ENCODE assay signal across 13 cellular contexts in genomic region chr3:194908972-194909371, GRCh38.
"Had no signal": no experiment of that assay in that cellular context is flagged by ENCODE, and none has a peak within 500 bp of the region (broad histone marks: within the 10 kb centered on the region; RNA-seq: fewer than 3 reads in every experiment).

No MANE protein-coding gene starts in this region.

- ATAC-seq: activated T-cell treated with anti-CD3 and anti-CD28 coated beads, Interleukin-2, amount 50 U/mL, for 72 hours; lower lobe of right lung; natural killer cell treated with Interleukin-12 subunit alpha and Interleukin-12 subunit beta and Interleukin-15 and Interleukin-18, amount 100 ng/mL, for 72 hours; stimulated activated naive CD8-positive, alpha-beta T cell treated with anti-CD3 and anti-CD28 coated beads, Interleukin-15, Interleukin-2, amounts not matched to agents 100 U/mL and 50 U/mL, for 24 hours had no signal

- H3K4me1 ChIP-seq: ascending aorta, lower lobe of right lung, tibial artery had no signal

- DNase-seq: activated CD4-positive, alpha-beta T cell treated with anti-CD3 and anti-CD28 coated beads, Interleukin-2, amount 50 U/mL, for 4 hours; activated effector memory CD4-positive, alpha-beta T cell treated with anti-CD3 and anti-CD28 coated beads, Interleukin-2, amount 50 U/mL, for 16 hours; activated T-cell treated with anti-CD3 and anti-CD28 coated beads, Interleukin-2, amount 50 U/mL, for 72 hours; cerebellar nuclear complex; lower lobe of right lung; stimulated activated CD4-positive, alpha-beta T cell treated with anti-CD3 and anti-CD28 coated beads, Interleukin-2, amount 100 ng/mL, for 24 hours; stimulated activated naive CD8-positive, alpha-beta T cell treated with anti-CD3 and anti-CD28 coated beads, Interleukin-15, Interleukin-2, amounts not matched to agents 100 U/mL and 50 U/mL, for 24 hours; substantia nigra; tibial artery had no signal

- H3K27me3 ChIP-seq: ascending aorta had no signal

- H3K9me3 ChIP-seq: ascending aorta, lower lobe of right lung, tibial artery had no signal

- H3K4me3 ChIP-seq: ascending aorta, lower lobe of right lung, tibial artery had no signal

- H3K4me3 Mint-ChIP-seq: activated naive CD4-positive, alpha-beta T cell treated with anti-CD3 and anti-CD28 coated beads, Interleukin-2, amount 50 U/mL, for 24 hours; activated T-cell treated with anti-CD3 and anti-CD28 coated beads, Interleukin-2, amount 50 U/mL, for 72 hours; natural killer cell treated with Interleukin-12 subunit alpha and Interleukin-12 subunit beta and Interleukin-15 and Interleukin-18, amount 100 ng/mL, for 72 hours; T-helper 2 cell treated with Interferon-gamma antibody and Interleukin-4, amounts not matched to agents 5 μg/mL and 100 μg/mL, for 36 hours had no signal

- H3K36me3 Mint-ChIP-seq: activated naive CD4-positive, alpha-beta T cell treated with anti-CD3 and anti-CD28 coated beads, Interleukin-2, amount 50 U/mL, for 24 hours; natural killer cell treated with Interleukin-12 subunit alpha and Interleukin-12 subunit beta and Interleukin-15 and Interleukin-18, amount 100 ng/mL, for 72 hours had no signal

- H3K27ac Mint-ChIP-seq: activated naive CD4-positive, alpha-beta T cell treated with anti-CD3 and anti-CD28 coated beads, Interleukin-2, amount 50 U/mL, for 24 hours; activated T-cell treated with anti-CD3 and anti-CD28 coated beads, Interleukin-2, amount 50 U/mL, for 72 hours; T-helper 2 cell treated with Interferon-gamma antibody and Interleukin-4, amounts not matched to agents 5 μg/mL and 100 μg/mL, for 36 hours had no signal

- H3K27ac ChIP-seq: ascending aorta, lower lobe of right lung, tibial artery had no signal

- H3K4me1 Mint-ChIP-seq: activated naive CD4-positive, alpha-beta T cell treated with anti-CD3 and anti-CD28 coated beads, Interleukin-2, amount 50 U/mL, for 24 hours had no signal

- H3K9me3 Mint-ChIP-seq: activated naive CD4-positive, alpha-beta T cell treated with anti-CD3 and anti-CD28 coated beads, Interleukin-2, amount 50 U/mL, for 24 hours; natural killer cell treated with Interleukin-12 subunit alpha and Interleukin-12 subunit beta and Interleukin-15 and Interleukin-18, amount 100 ng/mL, for 72 hours; T-helper 2 cell treated with Interferon-gamma antibody and Interleukin-4, amounts not matched to agents 5 μg/mL and 100 μg/mL, for 36 hours had no signal

- H3K36me3 ChIP-seq: ascending aorta, lower lobe of right lung, tibial artery had no signal
